Comparison of ENCODE assay signal across 16 cellular contexts in the genomic region with DNA sequence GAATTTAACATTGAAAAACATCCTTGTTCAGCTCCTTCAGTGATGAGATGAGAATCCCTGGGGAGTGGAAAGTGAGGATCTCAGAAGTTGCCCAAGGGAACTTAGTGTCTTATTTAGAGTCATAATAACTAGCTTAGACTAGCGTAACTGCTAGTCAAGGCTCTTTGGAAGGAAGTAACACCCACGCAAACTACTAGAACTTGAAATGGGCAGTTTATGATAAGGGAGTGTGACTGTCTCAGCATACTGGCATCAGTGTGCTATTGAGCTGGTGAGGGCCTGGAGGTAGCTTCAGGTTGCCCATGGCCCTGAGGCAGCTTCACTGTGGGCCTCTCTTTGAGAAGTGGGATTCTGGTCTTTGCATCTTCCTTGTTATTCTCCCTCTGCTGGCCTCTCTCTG. TPM values are rescaled to one million over a fixed set of nuclear protein-coding genes. Genes with fewer than 3 reads are reported as not detected.
A peak's percentile ranks its signal among the peaks of the same experiment; 100 is the strongest.
DNase-seq lines count a peak whose midpoint lies in the region; ATAC-seq, FAIRE-seq and TF ChIP-seq lines count a peak whose summit lies in the region.
"Had no signal": no experiment of that assay in that cellular context is flagged by ENCODE, and none has a peak within 500 bp of the region (broad histone marks: within the 10 kb centered on the region; RNA-seq: fewer than 3 reads in every experiment).

No MANE protein-coding gene starts in this region.

- H2AFZ ChIP-seq in GM12878 (ENCODE audit: control insufficient read depth, low read depth, low read length), result no peak overlapping the region

- peak overlapping the region in 7 of 10 experiments; percentile 9 to 33 (median 14); a peak in 5 of 20 replicates for H3K4me3 ChIP-seq in BLaER1 treated with 17β-estradiol and CSF1 and Interleukin-3, amounts not matched to agents 10 nM and 100 nM
- H3K4me3 ChIP-seq in GM12878, result no peak overlapping the region

- H3K9me3 Mint-ChIP-seq in natural killer cell, result no peaks in the 10 kb centered on the region
- H3K9me3 Mint-ChIP-seq: activated T-helper 17 cell treated with anti-CD3 and anti-CD28 coated beads, Interleukin-2, amount 50 U/mL, for 72 hours had no signal

- peaks cover 18 to 21% of the 10 kb centered on the region in 2 donors for H3K4me1 Mint-ChIP-seq in natural killer cell

- H3K9me3 ChIP-seq in BLaER1 treated with 17β-estradiol and CSF1 and Interleukin-3, amounts not matched to agents 10 nM and 100 nM (replicated peaks in 1 of 11), result peaks cover 0 to 13% (median 8%) of the 10 kb centered on the region in 11 experiments; a peak in 11 of 22 replicates
- H3K9me3 ChIP-seq in GM12878 (replicated peaks; ENCODE audit: control insufficient read depth, insufficient read depth, low read length), result no peaks in the 10 kb centered on the region; the same call in 2 of the 3 replicates

- 95% methylated on average over 2 of the region's 2 CpGs for WGBS in GM12878 (ENCODE audit: insufficient coverage, insufficient replicate concordance, low lambda C conversion rate, missing lambda C conversion rate)

- peaks cover 0 to 7% (median 0%) of the 10 kb centered on the region in 11 experiments; a peak in 2 of 22 replicates for H4K20me1 ChIP-seq in BLaER1 treated with 17β-estradiol and CSF1 and Interleukin-3, amounts not matched to agents 10 nM and 100 nM
- no peaks in the 10 kb centered on the region for H4K20me1 ChIP-seq in GM12878 (ENCODE audit: control insufficient read depth, insufficient read depth)

- CTCF ChIA-PET in GM12878 (lab: Yijun Ruan, JAX), result interaction anchor here (0.6 to 6.7 kb wide), 22 partner anchors 9 to 1068 kb away, joined by 3 to 57 read pairs (median 6); a partner anchor contains a TSS

- H3K36me3 Mint-ChIP-seq in natural killer cell, result no peaks in the 10 kb centered on the region

- peaks cover 0 to 10% (median 7%) of the 10 kb centered on the region in 11 experiments; a peak in 7 of 22 replicates for H3K36me3 ChIP-seq in BLaER1 treated with 17β-estradiol and CSF1 and Interleukin-3, amounts not matched to agents 10 nM and 100 nM
- peaks cover 0 to 3% of the 10 kb centered on the region in 2 experiments; a peak in 1 of 4 replicates for H3K36me3 ChIP-seq in GM12878 (ENCODE audit: control insufficient read depth in 2 of 2, insufficient read depth in 2 of 2, low read length in 1 of 2)

- TF ChIP-seq CTCF in GM12878 (IDR thresholded peaks at IDR 0.05 in 2 of 3, conservative IDR thresholded peaks at IDR 0.05 in 1 of 3; ENCODE audit: control insufficient read depth in 2 of 3, extremely low read depth in 1 of 3, insufficient read depth in 1 of 3, low read depth in 3 of 3, low read length in 3 of 3) (no peak), natural killer cell (IDR thresholded peaks at IDR 0.05) (no peak)

- TF ChIP-seq POLR2A in GM12878 (IDR thresholded peaks at IDR 0.05; ENCODE audit: low read depth, low read length), result no peak

- TF ChIP-seq EP300 in GM12878 (IDR thresholded peaks at IDR 0.05; ENCODE audit: borderline replicate concordance in 1 of 2, control insufficient read depth in 1 of 2, low read depth in 2 of 2, low read length in 2 of 2), result no peak

- H3K27me3 ChIP-seq in BLaER1 treated with 17β-estradiol and CSF1 and Interleukin-3, amounts not matched to agents 10 nM and 100 nM, result no peaks in the 10 kb centered on the region
- H3K27me3 ChIP-seq in GM12878 (replicated peaks in 1 of 2; ENCODE audit: control insufficient read depth in 2 of 2, insufficient read depth in 2 of 2, low read length in 1 of 2), result no peaks in the 10 kb centered on the region

- H3K27me3 Mint-ChIP-seq in natural killer cell (ENCODE audit: low read depth in 2 of 2), result no peaks in the 10 kb centered on the region
- H3K27me3 Mint-ChIP-seq: activated T-helper 17 cell treated with anti-CD3 and anti-CD28 coated beads, Interleukin-2, amount 50 U/mL, for 72 hours had no signal

- H3K4me3 Mint-ChIP-seq in natural killer cell, result no peak overlapping the region
- H3K4me3 Mint-ChIP-seq: activated T-helper 17 cell treated with anti-CD3 and anti-CD28 coated beads, Interleukin-2, amount 50 U/mL, for 72 hours had no signal

- in situ Hi-C loops in GM12878 (cut with MboI), result no loop called here

- POLR2A ChIA-PET in GM12878 (lab: Charles Lee), result interaction anchor here (1.0 to 6.3 kb wide), 3 partner anchors 22 to 45 kb away, joined by 5 to 53 read pairs (median 7); a partner anchor contains a TSS

- peak overlapping the region in 9 of 11 experiments; percentile 4 to 61 (median 54); a peak in 13 of 22 replicates for H3K9ac ChIP-seq in BLaER1 treated with 17β-estradiol and CSF1 and Interleukin-3, amounts not matched to agents 10 nM and 100 nM
- no peak overlapping the region for H3K9ac ChIP-seq in GM12878 (ENCODE audit: control insufficient read depth, insufficient read depth, low read length)
- H3K9ac ChIP-seq: KMS-11 had no signal

- RAD21 ChIA-PET in GM12878 (lab: Charles Lee; ENCODE audit: unreplicated experiment), result interaction anchor here (1.0 to 7.4 kb wide), 13 partner anchors 15 to 1068 kb away, joined by 3 to 77 read pairs (median 9); a partner anchor contains a TSS

- H3K27ac ChIP-seq in BLaER1 treated with 17β-estradiol and CSF1 and Interleukin-3, amounts not matched to agents 10 nM and 100 nM, result peak overlapping the region; percentile 34 to 85 (median 79); a peak in 21 of 22 replicates
- H3K27ac ChIP-seq in GM12878 (ENCODE audit: control insufficient read depth, insufficient read depth), result peak overlapping the region; percentile 42

- peaks cover 9% of the 10 kb centered on the region for H3K79me2 ChIP-seq in GM12878 (ENCODE audit: control insufficient read depth, insufficient read depth, low read length)

- peak overlapping the region; percentile 78 to 93 (median 89) for H3K4me2 ChIP-seq in BLaER1 treated with 17β-estradiol and CSF1 and Interleukin-3, amounts not matched to agents 10 nM and 100 nM
- H3K4me2 ChIP-seq in GM12878 (ENCODE audit: control insufficient read depth, insufficient read depth), result no peak overlapping the region

- SMC1A ChIA-PET in GM12878 (lab: Charles Lee; ENCODE audit: uncharacterized antibody, unreplicated experiment), result interaction anchor here (0.7 to 6.8 kb wide), 25 partner anchors 9 to 1067 kb away, joined by 3 to 76 read pairs (median 7); a partner anchor contains a TSS

- ATAC-seq in HG02642 (IDR thresholded peaks at IDR 0.05; ENCODE audit: poor library complexity, unreplicated experiment), result peak; percentile 33
- ATAC-seq in GM12878, result peak; percentile 21; the same call in 2 of the 3 replicates
- ATAC-seq in natural killer cell, result peak; percentile 83 to 89 (median 88)
- ATAC-seq in GM21360 (IDR thresholded peaks at IDR 0.05; ENCODE audit: unreplicated experiment), result no peak
- ATAC-seq in GM21367 (IDR thresholded peaks at IDR 0.05; ENCODE audit: unreplicated experiment), result no peak
- ATAC-seq: activated T-helper 17 cell treated with anti-CD3 and anti-CD28 coated beads, Interleukin-2, amount 50 U/mL, for 72 hours had no signal

- H3K4me1 ChIP-seq in BLaER1 treated with 17β-estradiol and CSF1 and Interleukin-3, amounts not matched to agents 10 nM and 100 nM, result peaks cover 33 to 66% (median 52%) of the 10 kb centered on the region in 10 experiments
- peaks cover 37% of the 10 kb centered on the region for H3K4me1 ChIP-seq in GM12878 (ENCODE audit: control insufficient read depth, insufficient read depth, low read length)

- FAIRE-seq in GM12878 (lab: Jason Lieb, UNC), result no peak
- FAIRE-seq: endothelial cell of umbilical vein had no signal

- TF ChIP-seq RAD21 in GM12878 (IDR thresholded peaks at IDR 0.05; ENCODE audit: insufficient read depth, low read depth, low read length), result no peak

- intact Hi-C loops in GM12878 (cut with micrococcal nuclease; ENCODE audit: unreplicated experiment), result loop anchor here (5.0 to 10.0 kb wide), 5 partner anchors 60 to 1067 kb away; a partner anchor contains a TSS
- intact Hi-C loops in natural killer cell (cut with micrococcal nuclease), result no loop called here

- H3K27ac Mint-ChIP-seq in natural killer cell, result peak overlapping the region; percentile 48 to 67

- no peak for DNase-seq in GM12878 (ENCODE audit: low read depth, low spot score)
- no peak for DNase-seq in natural killer cell
- DNase-seq in DMS53 (lab: John Stamatoyannopoulos, UW), result no peak
- no peak for DNase-seq in hippocampal formation (lab: John Stamatoyannopoulos, UW)
- DNase-seq: cerebellar nuclear complex; NCI-H1436 treated with DMSO at 0.1 percent for 48 hours; NCI-H2227 treated with DMSO at 0.1 percent for 48 hours; occipital lobe; stimulated activated CD4-positive, alpha-beta T cell treated with anti-CD3 and anti-CD28 coated beads, Interleukin-4, amount 100 ng/mL, for 4 hours had no signal

- no TSS peak for BruUV-seq in GM12878 (replicated peaks; lab: Mats Ljungman, UMichigan)

RNA-seq across cellular contexts. Expression of a gene that starts 40.1 kb away (rescaled TPM):
- 20.4 and 21.8 TPM in 2 replicates for total RNA-seq in GM12878 (2013; cell fraction: nucleolus; rRNA removed)
- total RNA-seq in GM12878 (2014; rRNA removed) (5.7 and 6.4 TPM in 2 replicates), GM12878 (2014; rRNA removed; fragmentation: Illumina TruSeq; extraction: Trizol) (6.9 and 7.1 TPM in 2 replicates), GM12878 (2021) (5.9 and 6.4 TPM in 2 replicates), natural killer cell (1 to 10 TPM; 2.9 to 5.5 (median 5.2) TPM)
- 2.0 TPM for polyA plus RNA-seq in GM12878 (2011; ENCODE audit: low read depth)
- polyA plus RNA-seq in GM12878 (2011; rRNA removed) (6.7 and 8.6 TPM in 2 replicates), GM12878 (2014; fragmentation: Illumina TruSeq; extraction: Trizol) (3.6 and 6.3 TPM in 2 replicates), GM12878 (2014; fragmentation: Nextera tagmentation; extraction: Ambion mirVana) (1 to 10 TPM; 3.0 to 8.0 TPM), GM12878 (2014; rRNA removed) (2.2 TPM in 2 replicates), GM12878 (2016; fragmentation: Nextera tagmentation; extraction: Ambion mirVana) (10 to 100 TPM; 10.1 to 11.0 TPM)
- 3.7 and 4.1 TPM in 2 replicates for polyA plus RNA-seq in GM12878 (2011; cell fraction: cytosol; rRNA removed)
- 13.6 and 14.2 TPM in 2 replicates for polyA plus RNA-seq in GM12878 (2011; cell fraction: nucleus; rRNA removed)
- polyA plus RNA-seq in GM12878 (2012), result 3.3 and 3.9 TPM in 2 replicates
- 19.2 and 19.5 TPM in 2 replicates for polyA minus RNA-seq in GM12878 (2011; rRNA and poly(A)+ RNA removed)
- 7.4 and 8.1 TPM in 2 replicates for polyA minus RNA-seq in GM12878 (2011; cell fraction: cytosol; rRNA and poly(A)+ RNA removed)
- polyA minus RNA-seq in GM12878 (2011; cell fraction: nucleus; rRNA and poly(A)+ RNA removed), result 10.5 and 13.4 TPM in 2 replicates

RNA-seq across cellular contexts. Expression of a gene that starts 41.2 kb away (rescaled TPM):
- 16.1 and 17.6 TPM in 2 replicates for total RNA-seq in GM12878 (2013; cell fraction: nucleolus; rRNA removed)
- total RNA-seq in GM12878 (2014; rRNA removed) (4.3 and 5.6 TPM in 2 replicates), GM12878 (2014; rRNA removed; fragmentation: Illumina TruSeq; extraction: Trizol) (6.5 and 7.0 TPM in 2 replicates), GM12878 (2021) (7.5 and 7.7 TPM in 2 replicates), natural killer cell (1 to 10 TPM; 3.5 to 6.2 (median 3.6) TPM)
- polyA plus RNA-seq in GM12878 (2011; ENCODE audit: low read depth), result 2.4 TPM
- polyA plus RNA-seq in GM12878 (2011; rRNA removed) (17.9 and 21.7 TPM in 2 replicates), GM12878 (2014; fragmentation: Illumina TruSeq; extraction: Trizol) (9.8 and 14.8 TPM in 2 replicates), GM12878 (2014; fragmentation: Nextera tagmentation; extraction: Ambion mirVana) (1 to 10 TPM; 4.8 to 5.9 TPM), GM12878 (2014; rRNA removed) (6.5 and 7.7 TPM in 2 replicates), GM12878 (2016; fragmentation: Nextera tagmentation; extraction: Ambion mirVana) (10 to 100 TPM; 14.0 to 14.9 TPM)
- 6.9 and 7.0 TPM in 2 replicates for polyA plus RNA-seq in GM12878 (2011; cell fraction: cytosol; rRNA removed)
- 8.1 and 11.7 TPM in 2 replicates for polyA plus RNA-seq in GM12878 (2011; cell fraction: nucleus; rRNA removed)
- 3.3 and 5.2 TPM in 2 replicates for polyA plus RNA-seq in GM12878 (2012)
- 9.6 and 14.6 TPM in 2 replicates for polyA minus RNA-seq in GM12878 (2011; rRNA and poly(A)+ RNA removed)
- polyA minus RNA-seq in GM12878 (2011; cell fraction: cytosol; rRNA and poly(A)+ RNA removed), result 1.8 and 2.1 TPM in 2 replicates
- 5.1 and 5.2 TPM in 2 replicates for polyA minus RNA-seq in GM12878 (2011; cell fraction: nucleus; rRNA and poly(A)+ RNA removed)

Comparison
In these comparisons a context has a peak if more than half of its experiments do, and no peak if none do; other contexts are left out.
1. ATAC-seq: peak in HG02642 (single experiment), GM12878 (single experiment) and natural killer cell (3 of 3); none in GM21360 (single experiment) and GM21367 (single experiment).